In the genomic region with DNA sequence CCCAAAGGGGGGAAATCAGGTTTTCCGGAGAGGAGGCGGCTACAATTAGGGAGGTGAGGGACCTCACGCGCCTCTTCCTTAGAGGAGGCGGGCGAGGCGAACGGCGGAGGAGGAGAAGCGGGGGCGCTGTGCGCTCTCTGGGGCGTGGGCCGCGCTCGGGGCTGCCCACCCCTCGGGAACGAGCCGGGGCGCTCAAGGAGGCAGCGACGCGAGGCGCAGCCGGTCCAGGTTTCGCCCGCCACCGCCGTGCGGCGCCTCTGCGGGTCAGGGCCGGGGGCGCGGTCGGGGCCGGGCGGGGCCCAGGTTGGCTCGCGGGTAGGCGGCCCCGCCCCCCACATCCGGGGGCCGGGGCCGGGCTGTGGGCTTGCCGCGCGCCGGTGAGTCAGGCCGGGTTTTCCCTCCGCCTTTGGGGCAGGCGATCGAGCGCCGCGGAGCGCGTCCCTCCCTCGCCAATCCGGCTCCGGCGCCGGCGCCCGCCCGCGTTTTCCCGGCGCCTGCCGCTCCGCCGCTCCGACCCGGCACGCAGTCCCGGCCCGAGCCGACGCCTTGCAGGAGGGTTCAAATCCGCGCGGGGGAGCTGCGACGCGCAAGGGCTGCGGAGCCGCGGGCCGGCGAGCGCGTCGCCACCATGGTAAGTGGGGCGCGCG, we compare ENCODE assay signal across 8 cellular contexts. TPM values are rescaled to one million over a fixed set of nuclear protein-coding genes. Genes with fewer than 3 reads are reported as not detected.
DNase-seq lines count a peak whose midpoint lies in the region; ATAC-seq and TF ChIP-seq lines count a peak whose summit lies in the region.

A gene with protein sequence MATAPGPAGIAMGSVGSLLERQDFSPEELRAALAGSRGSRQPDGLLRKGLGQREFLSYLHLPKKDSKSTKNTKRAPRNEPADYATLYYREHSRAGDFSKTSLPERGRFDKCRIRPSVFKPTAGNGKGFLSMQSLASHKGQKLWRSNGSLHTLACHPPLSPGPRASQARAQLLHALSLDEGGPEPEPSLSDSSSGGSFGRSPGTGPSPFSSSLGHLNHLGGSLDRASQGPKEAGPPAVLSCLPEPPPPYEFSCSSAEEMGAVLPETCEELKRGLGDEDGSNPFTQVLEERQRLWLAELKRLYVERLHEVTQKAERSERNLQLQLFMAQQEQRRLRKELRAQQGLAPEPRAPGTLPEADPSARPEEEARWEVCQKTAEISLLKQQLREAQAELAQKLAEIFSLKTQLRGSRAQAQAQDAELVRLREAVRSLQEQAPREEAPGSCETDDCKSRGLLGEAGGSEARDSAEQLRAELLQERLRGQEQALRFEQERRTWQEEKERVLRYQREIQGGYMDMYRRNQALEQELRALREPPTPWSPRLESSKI (plus strand): TSS at position 392 of the 647 bp plus-strand sequence. CDS start 6,052 bp downstream, outside the sequence.

- peaks cover 0 to 68% (median 19%) of the 10 kb centered on the region in 3 donors for H3K27me3 ChIP-seq in stomach

- H3K27me3 Mint-ChIP-seq in natural killer cell treated with Interleukin-12 subunit alpha and Interleukin-12 subunit beta and Interleukin-15 and Interleukin-18, amount 100 ng/mL, for 72 hours, result peaks cover 14 to 25% of the 10 kb centered on the region in 2 donors

- DNase-seq in NCI-H1694 treated with DMSO at 0.1 percent for 48 hours (lab: John Stamatoyannopoulos, UW), result peak; percentile 28
- no peak for DNase-seq in NCI-H1694 (lab: John Stamatoyannopoulos, UW)
- DNase-seq in NCI-H2171 treated with DMSO at 0.1 percent for 48 hours (lab: John Stamatoyannopoulos, UW), result peak; percentile 26
- peak; percentile 91 for DNase-seq in activated CD8-positive, alpha-beta memory T cell treated with anti-CD3 and anti-CD28 coated beads for 24 hours
- peak; percentile 88 for DNase-seq in natural killer cell treated with Interleukin-12 subunit alpha and Interleukin-12 subunit beta and Interleukin-15 and Interleukin-18, amount 100 ng/mL, for 72 hours (ENCODE audit: low spot score)
- peak; percentile 83 for DNase-seq in stomach

- no peaks in the 10 kb centered on the region for H3K36me3 ChIP-seq in stomach

- peaks cover 28 to 31% of the 10 kb centered on the region in 2 donors for H3K4me1 Mint-ChIP-seq in natural killer cell treated with Interleukin-12 subunit alpha and Interleukin-12 subunit beta and Interleukin-15 and Interleukin-18, amount 100 ng/mL, for 72 hours (ENCODE audit: low read depth in 2 of 2)

- H3K27ac Mint-ChIP-seq in natural killer cell treated with Interleukin-12 subunit alpha and Interleukin-12 subunit beta and Interleukin-15 and Interleukin-18, amount 100 ng/mL, for 72 hours, result peak within 1 kb of the TSS; percentile 56 to 63

- no peak for TF ChIP-seq EP300 in stomach (IDR thresholded peaks at IDR 0.05)

- in situ Hi-C loops in endometrial microvascular endothelial cells (cut with HindIII; ENCODE audit: inconsistent ontology term, low pct_unique_long_range_greater_than_20kb, low sequenced_read_pairs), result no loop called here

- H3K9me3 ChIP-seq in stomach, result no peaks in the 10 kb centered on the region

- H3K9me3 Mint-ChIP-seq in natural killer cell treated with Interleukin-12 subunit alpha and Interleukin-12 subunit beta and Interleukin-15 and Interleukin-18, amount 100 ng/mL, for 72 hours, result no peaks in the 10 kb centered on the region

- H3K36me3 Mint-ChIP-seq in natural killer cell treated with Interleukin-12 subunit alpha and Interleukin-12 subunit beta and Interleukin-15 and Interleukin-18, amount 100 ng/mL, for 72 hours, result no peaks in the 10 kb centered on the region

- intact Hi-C loops in stomach (cut with DNase I; ENCODE audit: low total_unique reads), result no loop called here

- peak within 1 kb of the TSS; percentile 82 for H3K4me3 Mint-ChIP-seq in natural killer cell treated with Interleukin-12 subunit alpha and Interleukin-12 subunit beta and Interleukin-15 and Interleukin-18, amount 100 ng/mL, for 72 hours

- H3K4me1 ChIP-seq in stomach, result peaks cover 18 to 54% (median 47%) of the 10 kb centered on the region in 4 donors

- H3K27ac ChIP-seq in stomach, result peak within 1 kb of the TSS; percentile 53 to 79 (median 69)

- no peak for TF ChIP-seq POLR2A in stomach (IDR thresholded peaks at IDR 0.05)

- ATAC-seq in HG02678 (IDR thresholded peaks at IDR 0.05; ENCODE audit: unreplicated experiment), result peak; percentile 65
- ATAC-seq in natural killer cell treated with Interleukin-12 subunit alpha and Interleukin-12 subunit beta and Interleukin-15 and Interleukin-18, amount 100 ng/mL, for 72 hours, result peak; percentile 85 to 92

- peak within 1 kb of the TSS; percentile 52 to 79 (median 54) for H3K4me3 ChIP-seq in stomach

- no peak for TF ChIP-seq CTCF in stomach (IDR thresholded peaks at IDR 0.05)

- 1 to 27% (median 2%) methylated on average over 4 to 96 of the region's 96 CpGs for WGBS in stomach, 5 donors

RNA-seq across cellular contexts. Expression of the gene that starts here (rescaled TPM):
- total RNA-seq in endometrial microvascular endothelial cells (ENCODE audit: inconsistent ontology term) (11.2 TPM), stomach (1 to 10 TPM in 4 of 5 donors, not detected in 1; 2.7 to 6.1 (median 3.9) TPM)
- total RNA-seq in natural killer cell treated with Interleukin-12 subunit alpha and Interleukin-12 subunit beta and Interleukin-15 and Interleukin-18, amount 100 ng/mL, for 72 hours, result under 1 TPM; 0.20 to 0.26 TPM
- 1 to 10 TPM; 2.6 to 3.8 (median 2.9) TPM for polyA plus RNA-seq in stomach

Comparison
In these comparisons a context has a peak if more than half of its experiments do, and no peak if none do; other contexts are left out.
1. Peak in DNase-seq and ATAC-seq in natural killer cell treated with Interleukin-12 subunit alpha and Interleukin-12 subunit beta and Interleukin-15 and Interleukin-18, amount 100 ng/mL, for 72 hours; RNA of the gene not detected or under 1 TPM.